17 cellular contexts compared by ENCODE assay signal in genomic region chr3:16502347-16502908, GRCh38. TPM values are rescaled to one million over a fixed set of nuclear protein-coding genes. Genes with fewer than 3 reads are reported as not detected.
DNase-seq lines count a peak whose midpoint lies in the region; ATAC-seq, FAIRE-seq and TF ChIP-seq lines count a peak whose summit lies in the region.
"Had no signal": no experiment of that assay in that cellular context is flagged by ENCODE, and none has a peak within 500 bp of the region (broad histone marks: within the 10 kb centered on the region; RNA-seq: fewer than 3 reads in every experiment).

No MANE protein-coding gene starts in this region.

- no peak overlapping the region for H2AFZ ChIP-seq in H9 (ENCODE audit: low read length)
- H2AFZ ChIP-seq in SU-DHL-6 (ENCODE audit: low read depth, low read length, severe bottlenecking) = no peak overlapping the region
- no peak overlapping the region for H2AFZ ChIP-seq in endothelial cell of umbilical vein (ENCODE audit: low read depth, low read length)
- H2AFZ ChIP-seq: GM23248 had no signal

- peaks cover 4% of the 10 kb centered on the region for H3K27me3 Mint-ChIP-seq in H9 (ENCODE audit: low read depth)

- no peak for TF ChIP-seq POLR2A in endothelial cell of umbilical vein (IDR thresholded peaks at IDR 0.05; ENCODE audit: low read depth, low read length)
- no peak for TF ChIP-seq POLR2A in lower leg skin (IDR thresholded peaks at IDR 0.05)

- no TSS peak for BruUV-seq in endothelial cell of umbilical vein (replicated peaks; lab: Mats Ljungman, UMichigan)

- H4K8ac ChIP-seq in H9 (replicated peaks; ENCODE audit: insufficient read length, low read depth, low read length) = no peak overlapping the region

- H3K79me2 ChIP-seq in H9 (ENCODE audit: insufficient read depth, low read length) = no peaks in the 10 kb centered on the region
- H3K79me2 ChIP-seq in SU-DHL-6 (ENCODE audit: insufficient read depth, low read length) = peaks cover 100% of the 10 kb centered on the region
- H3K79me2 ChIP-seq in endothelial cell of umbilical vein (ENCODE audit: control insufficient read depth, insufficient read depth, low read length) = peaks cover 18% of the 10 kb centered on the region

- peak; percentile 15 for FAIRE-seq in endothelial cell of umbilical vein (lab: Jason Lieb, UNC)
- FAIRE-seq: K562 had no signal

- H3T11ph ChIP-seq in H9 (ENCODE audit: low read length) = no peak overlapping the region

- no peak overlapping the region for H3K56ac ChIP-seq in H9 (ENCODE audit: insufficient read length, low read depth, low read length)

- no peak overlapping the region for H2AK5ac ChIP-seq in H9 (ENCODE audit: insufficient read length, low read length)

- no peaks in the 10 kb centered on the region for H3K79me1 ChIP-seq in H9 (ENCODE audit: insufficient read depth, low read depth, low read length, poor library complexity, severe bottlenecking)

- H3K23ac ChIP-seq in H9 (ENCODE audit: insufficient read length, low read depth, low read length) = peak overlapping the region; percentile 37

- no peaks in the 10 kb centered on the region for H4K20me1 ChIP-seq in H9 (ENCODE audit: control insufficient read depth, insufficient read depth, insufficient read length)
- peaks cover 75% of the 10 kb centered on the region for H4K20me1 ChIP-seq in SU-DHL-6 (ENCODE audit: low read depth, low read length)
- H4K20me1 ChIP-seq in endothelial cell of umbilical vein (replicated peaks; ENCODE audit: control insufficient read depth, extremely low read depth, insufficient read depth, low read length) = no peaks in the 10 kb centered on the region

- no peak overlapping the region for H3K18ac ChIP-seq in H9 (ENCODE audit: insufficient read length, low read depth, low read length)

- H2BK12ac ChIP-seq in H9 (ENCODE audit: insufficient read length, low read depth, low read length) = no peak overlapping the region

- peaks cover 12 to 13% of the 10 kb centered on the region in 2 experiments for H3K4me1 Mint-ChIP-seq in H9

- no peak overlapping the region for H2BK120ac ChIP-seq in H9 (ENCODE audit: low read depth, low read length, poor library complexity, severe bottlenecking)

- no CpG with 5 or more reads among the region's 7 CpGs for WGBS in H9 (ENCODE audit: extremely low coverage, insufficient read length, low lambda C conversion rate)
- WGBS in lower leg skin, 2 donors = 88 to 89% methylated on average over 7 of the region's 7 CpGs

- H3K4me3 ChIP-seq in SU-DHL-6 (ENCODE audit: insufficient read depth, low read length, poor library complexity, severe bottlenecking) (no peak overlapping the region), endothelial cell of umbilical vein (replicated peaks in 1 of 3; ENCODE audit: insufficient read depth in 1 of 3, low read depth in 1 of 3, low read length in 3 of 3) (no peak overlapping the region), SJCRH30 (no peak overlapping the region), lower leg skin (ENCODE audit: low read depth, poor library complexity, severe bottlenecking) (no peak overlapping the region)
- H3K4me3 ChIP-seq: BLaER1 treated with 17β-estradiol and CSF1 and Interleukin-3, amounts not matched to agents 10 nM and 100 nM; GM23248; K562; Peyer's patch had no signal

- CTCF ChIA-PET in endothelial cell of umbilical vein (lab: Charles Lee) = no interaction called here

- H3K4me3 Mint-ChIP-seq in H9 = no peak overlapping the region

- ATAC-seq in HG03045 (IDR thresholded peaks at IDR 0.05; ENCODE audit: unreplicated experiment) = no peak
- ATAC-seq: K562 had no signal

- 0 out of 5 replicates have a peak, but pooled peaks cover 0 to 3% of the 10 kb centered on the region in 2 experiments for H3K9me3 Mint-ChIP-seq in H9

- no peak overlapping the region for H3K9ac ChIP-seq in H9 (ENCODE audit: extremely low read depth, insufficient read length, low read length)
- H3K9ac ChIP-seq in SU-DHL-6 (ENCODE audit: low read length) = no peak overlapping the region; the same call in 1 of the 2 replicates
- no peak overlapping the region for H3K9ac ChIP-seq in endothelial cell of umbilical vein (replicated peaks; ENCODE audit: extremely low read depth, insufficient read depth, low read length)
- H3K9ac ChIP-seq: BLaER1 treated with 17β-estradiol and CSF1 and Interleukin-3, amounts not matched to agents 10 nM and 100 nM; GM23248 had no signal

- no peak overlapping the region for H4K91ac ChIP-seq in H9 (ENCODE audit: insufficient read length, low read depth, low read length)

- no peaks in the 10 kb centered on the region for H3K9me1 ChIP-seq in endothelial cell of umbilical vein (replicated peaks; ENCODE audit: control insufficient read depth, extremely low read depth, insufficient read depth, low read length)

- POLR2A ChIA-PET in endothelial cell of umbilical vein (lab: Charles Lee) = no interaction called here

- intact Hi-C loops in endothelial cell of umbilical vein (cut with micrococcal nuclease) = loop anchor here (1.0 kb wide), 1 partner anchor 9 kb away; no protein-coding TSS in a partner anchor
- intact Hi-C loops in lower leg skin (cut with DNase I; ENCODE audit: low total_unique reads) = no loop called here

- H3K23me2 ChIP-seq in H9 (ENCODE audit: insufficient read length, low read depth, low read length, poor library complexity, severe bottlenecking) = no peaks in the 10 kb centered on the region

- H3K4ac ChIP-seq in H9 (ENCODE audit: low read depth, low read length) = no peak overlapping the region

- H3K9me2 ChIP-seq in SU-DHL-6 (replicated peaks; ENCODE audit: insufficient read depth, low read length) = no peaks in the 10 kb centered on the region

- peaks cover 37% of the 10 kb centered on the region for H3F3A ChIP-seq in SU-DHL-6 (ENCODE audit: insufficient read depth)

- H3K9me3 ChIP-seq in H9 (ENCODE audit: control insufficient read depth, low read depth, low read length) = no peaks in the 10 kb centered on the region
- H3K9me3 ChIP-seq in SU-DHL-6 (ENCODE audit: insufficient read depth, low read length) = no peaks in the 10 kb centered on the region
- H3K9me3 ChIP-seq in endothelial cell of umbilical vein (replicated peaks; ENCODE audit: control insufficient read depth, insufficient read depth, low read length) = no peaks in the 10 kb centered on the region
- H3K9me3 ChIP-seq in SJCRH30 (replicated peaks) = no peaks in the 10 kb centered on the region
- H3K9me3 ChIP-seq: Peyer's patch had no signal

- no peak overlapping the region for H2BK15ac ChIP-seq in H9 (ENCODE audit: low read depth, low read length)

- H4K5ac ChIP-seq in H9 (ENCODE audit: insufficient read length, low read depth, low read length) = no peak overlapping the region

- H3K27ac ChIP-seq in H9 (ENCODE audit: insufficient read length, low read depth, low read length) (no peak overlapping the region), SU-DHL-6 (ENCODE audit: low read depth, low read length) (peak overlapping the region; percentile 45), endothelial cell of umbilical vein (ENCODE audit: insufficient read depth, low read depth, low read length) (no peak overlapping the region), SJCRH30 (no peak overlapping the region)
- H3K27ac ChIP-seq: BLaER1 treated with 17β-estradiol and CSF1 and Interleukin-3, amounts not matched to agents 10 nM and 100 nM; GM23248; Peyer's patch had no signal

- H3K4me2 ChIP-seq in H9 (ENCODE audit: insufficient read depth, insufficient read length, low read length) = no peak overlapping the region
- peak overlapping the region; percentile 4 for H3K4me2 ChIP-seq in SU-DHL-6 (ENCODE audit: low read depth, low read length, poor library complexity, severe bottlenecking)
- no peak overlapping the region for H3K4me2 ChIP-seq in endothelial cell of umbilical vein (ENCODE audit: insufficient read depth, low read length)

- dilution Hi-C loops in endothelial cell of umbilical vein (cut with MboI; ENCODE audit: extremely low pct_ligation_motif_present, low sequenced_read_pairs) = no loop called here

- DNase-seq in H9 (no peak), endothelial cell of umbilical vein (ENCODE audit: low read depth, low spot score) (no peak), SJCRH30 (no peak), OCI-M1 (lab: John Stamatoyannopoulos, UW) (no peak), lower leg skin (ENCODE audit: low spot score in 2 of 2) (no peak)
- DNase-seq: DMS79, HCEC 1CT, NCI-H1436, NCI-H1930, NCI-H2171, NCI-H526, Peyer's patch had no signal

- H3K36me3 ChIP-seq in SU-DHL-6 (ENCODE audit: low read length) (peaks cover 52% of the 10 kb centered on the region), endothelial cell of umbilical vein (ENCODE audit: control insufficient read depth in 2 of 2, extremely low read depth in 1 of 2, insufficient read depth in 2 of 2, low read length in 2 of 2) (peaks cover 0 to 3% of the 10 kb centered on the region in 2 experiments), SJCRH30 (peaks cover 4% of the 10 kb centered on the region; the same call in 1 of the 2 replicates)
- H3K36me3 ChIP-seq: Peyer's patch had no signal

- H3K36me3 Mint-ChIP-seq in H9 (ENCODE audit: insufficient read depth in 1 of 3, low read depth in 3 of 3) = no peaks in the 10 kb centered on the region

- no peak overlapping the region for H3K14ac ChIP-seq in H9 (ENCODE audit: insufficient read depth, low read length)

- no peak overlapping the region; a peak in 1 of 7 replicates for H3K27ac Mint-ChIP-seq in H9

- H3K27me3 ChIP-seq in H9 (ENCODE audit: insufficient read depth, low read length) = no peaks in the 10 kb centered on the region
- H3K27me3 ChIP-seq in SU-DHL-6 (ENCODE audit: low read length) = no peaks in the 10 kb centered on the region
- no peaks in the 10 kb centered on the region for H3K27me3 ChIP-seq in endothelial cell of umbilical vein (ENCODE audit: control insufficient read depth in 2 of 2, insufficient read depth in 2 of 2, low read length in 2 of 2)
- H3K27me3 ChIP-seq in SJCRH30 = no peaks in the 10 kb centered on the region
- H3K27me3 ChIP-seq: BLaER1 treated with 17β-estradiol and CSF1 and Interleukin-3, amounts not matched to agents 10 nM and 100 nM; Peyer's patch had no signal

- no peak overlapping the region for H2BK20ac ChIP-seq in H9 (ENCODE audit: low read depth, low read length, poor library complexity, severe bottlenecking)

- no peak overlapping the region for H2BK5ac ChIP-seq in H9 (ENCODE audit: insufficient read length, low read length)

- H3K4me1 ChIP-seq in H9 (ENCODE audit: insufficient read depth, low read length) = peaks cover 8% of the 10 kb centered on the region; the same call in 1 of the 2 replicates
- H3K4me1 ChIP-seq in endothelial cell of umbilical vein (ENCODE audit: control insufficient read depth, extremely low read depth, insufficient read depth, low read length) = no peaks in the 10 kb centered on the region
- no peaks in the 10 kb centered on the region for H3K4me1 ChIP-seq in SJCRH30

- no peak for TF ChIP-seq CTCF in H9 (conservative IDR thresholded peaks at IDR 0.05)
- no peak for TF ChIP-seq CTCF in SU-DHL-6 (IDR thresholded peaks at IDR 0.05; ENCODE audit: insufficient read depth, low read length, poor library complexity, severe bottlenecking)
- no peak for TF ChIP-seq CTCF in endothelial cell of umbilical vein (IDR thresholded peaks at IDR 0.05; ENCODE audit: extremely low read depth in 1 of 2, insufficient read depth in 1 of 2, low read depth in 1 of 2, low read length in 2 of 2)
- TF ChIP-seq CTCF in lower leg skin (IDR thresholded peaks at IDR 0.05) = no peak

RNA-seq across cellular contexts. Expression of gene RFTN1, which starts 11.1 kb away (rescaled TPM):
- 2.2 and 2.5 TPM in 2 replicates for total RNA-seq in H9 (2021)
- total RNA-seq in endothelial cell of umbilical vein = 43.3 and 45.1 TPM in 2 replicates
- polyA plus RNA-seq in endothelial cell of umbilical vein = 40.2 and 40.3 TPM in 2 replicates
- polyA plus RNA-seq in endothelial cell of umbilical vein (2011; cell fraction: cytosol; rRNA removed) = 43.9 and 50.2 TPM in 2 replicates
- 34.8 and 38.6 TPM in 2 replicates for polyA plus RNA-seq in endothelial cell of umbilical vein (2011; cell fraction: nucleus; rRNA removed)
- 32.9 and 37.2 TPM in 2 replicates for polyA plus RNA-seq in endothelial cell of umbilical vein (2012)
- polyA minus RNA-seq in endothelial cell of umbilical vein = 41.8 and 43.3 TPM in 2 replicates
- polyA minus RNA-seq in endothelial cell of umbilical vein (2011; cell fraction: cytosol; rRNA and poly(A)+ RNA removed) = not detected
- 48.8 and 59.0 TPM in 2 replicates for polyA minus RNA-seq in endothelial cell of umbilical vein (2011; cell fraction: nucleus; rRNA and poly(A)+ RNA removed)
- 17.0 and 20.1 TPM in 2 replicates for total RNA-seq in SJCRH30 (2014; rRNA removed; shearing (Covaris generic))
- total RNA-seq in lower leg skin = 10 to 100 TPM; 11.2 to 39.5 (median 25.6) TPM
